9 cellular contexts compared by ENCODE assay signal in the genomic region with DNA sequence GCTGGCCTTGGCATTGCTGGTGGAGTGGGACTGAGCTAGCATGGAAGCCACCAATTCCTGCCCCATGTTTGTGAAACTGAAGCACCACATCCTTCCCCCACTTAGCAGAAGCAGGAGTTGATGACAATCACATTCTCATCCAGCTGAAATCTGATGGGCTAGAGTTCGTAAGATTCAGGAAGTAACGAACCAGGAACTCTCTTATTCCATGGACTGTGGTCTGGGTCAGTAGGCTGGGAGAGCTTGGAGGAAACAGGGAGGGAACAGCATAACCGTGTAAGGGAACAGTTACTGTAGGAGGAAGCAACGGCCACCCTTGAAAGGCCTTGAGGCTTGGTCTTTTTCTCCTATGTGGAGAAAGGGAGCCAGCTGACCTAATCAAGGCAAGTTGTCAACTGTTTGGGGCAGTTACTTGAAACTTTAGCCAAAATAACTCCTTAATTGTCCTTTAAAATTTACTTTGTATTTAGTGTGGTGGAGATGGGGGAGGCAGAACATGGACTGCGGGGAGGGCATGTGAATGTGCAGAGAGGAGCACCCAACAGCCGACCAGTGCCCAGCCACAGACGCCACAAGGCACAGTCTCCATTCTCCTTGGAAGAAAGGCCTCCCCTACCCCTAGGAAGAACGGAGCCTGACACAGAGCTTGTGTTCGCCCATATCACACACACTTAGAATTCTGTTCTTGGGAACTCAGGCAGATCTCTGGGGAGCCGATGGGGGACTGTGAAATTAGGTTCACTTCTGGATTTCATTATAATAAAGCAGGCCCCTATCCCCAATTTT. TPM values are rescaled to one million over a fixed set of nuclear protein-coding genes. Genes with fewer than 3 reads are reported as not detected.
A peak's percentile ranks its signal among the peaks of the same experiment; 100 is the strongest.
DNase-seq lines count a peak whose midpoint lies in the region; ATAC-seq and TF ChIP-seq lines count a peak whose summit lies in the region.
"Had no signal": no experiment of that assay in that cellular context is flagged by ENCODE, and none has a peak within 500 bp of the region (broad histone marks: within the 10 kb centered on the region; RNA-seq: fewer than 3 reads in every experiment).

No MANE protein-coding gene starts in this region.

- WGBS in GM23248 (ENCODE audit: low coverage in 1 of 2, low lambda C conversion rate in 2 of 2, missing lambda C conversion rate in 2 of 2), 2 experiments = 79 to 82% methylated on average over 10 of the region's 10 CpGs
- 86 to 88% methylated on average over 10 of the region's 10 CpGs for WGBS in esophagus squamous epithelium, 2 donors

- H3K4me1 ChIP-seq in GM23248 (ENCODE audit: insufficient read depth) (peaks cover 8% of the 10 kb centered on the region), esophagus squamous epithelium (peaks cover 20 to 42% (median 26%) of the 10 kb centered on the region in 3 donors), skeletal muscle satellite cell (ENCODE audit: control insufficient read depth, insufficient read depth, low read length) (peaks cover 14% of the 10 kb centered on the region)

- TF ChIP-seq POLR2A in esophagus squamous epithelium (IDR thresholded peaks at IDR 0.05) = peak in 1 of 4 donors; percentile 15

- peak overlapping the region; percentile 98 for H2AFZ ChIP-seq in GM23248

- peak overlapping the region; percentile 94 for H3K4me2 ChIP-seq in GM23248 (ENCODE audit: unreplicated experiment)
- H3K4me2 ChIP-seq in skeletal muscle satellite cell (ENCODE audit: low read length) = no peak overlapping the region

- H3K9ac ChIP-seq in GM23248 (peak overlapping the region; percentile 95), skeletal muscle satellite cell (ENCODE audit: low read depth, low read length) (peak overlapping the region; percentile 94)

- H3K27ac ChIP-seq in GM23248 = peak overlapping the region; percentile 94
- peak overlapping the region; percentile 59 for H3K27ac ChIP-seq in RWPE1
- H3K27ac ChIP-seq in esophagus squamous epithelium = peak overlapping the region; percentile 95 to 99 (median 96)

- no peaks in the 10 kb centered on the region for H3K79me2 ChIP-seq in GM23248 (ENCODE audit: insufficient read depth)

- H3K27me3 ChIP-seq in GM23248 (replicated peaks; ENCODE audit: insufficient read depth) = no peaks in the 10 kb centered on the region
- no peaks in the 10 kb centered on the region for H3K27me3 ChIP-seq in esophagus squamous epithelium
- H3K27me3 ChIP-seq in skeletal muscle satellite cell (ENCODE audit: control insufficient read depth, insufficient read depth, low read length) = no peaks in the 10 kb centered on the region
- H3K27me3 ChIP-seq: MG63 had no signal

- CTCF ChIA-PET in RWPE1 (lab: Yijun Ruan, JAX) = interaction anchor here (0.6 to 1.5 kb wide), 5 partner anchors 25 to 1525 kb away, joined by 3 to 9 read pairs (median 3); no protein-coding TSS in a partner anchor

- H3K9me3 ChIP-seq in GM23248 (ENCODE audit: low read depth) = peaks cover 5% of the 10 kb centered on the region
- H3K9me3 ChIP-seq in esophagus squamous epithelium = peaks cover 0 to 14% (median 6%) of the 10 kb centered on the region in 3 donors
- H3K9me3 ChIP-seq in skeletal muscle satellite cell (replicated peaks; ENCODE audit: low read length) = no peaks in the 10 kb centered on the region

- peak overlapping the region; percentile 85; the same call in 1 of the 2 replicates for H3K4me3 ChIP-seq in GM23248
- H3K4me3 ChIP-seq in esophagus squamous epithelium = no peak overlapping the region
- no peak overlapping the region for H3K4me3 ChIP-seq in skeletal muscle satellite cell (ENCODE audit: low read length)

- in situ Hi-C loops in GM23248 (cut with MboI) = no loop called here

- no peaks in the 10 kb centered on the region for H3K36me3 ChIP-seq in GM23248 (ENCODE audit: low read depth)
- H3K36me3 ChIP-seq in esophagus squamous epithelium = no peaks in the 10 kb centered on the region
- H3K36me3 ChIP-seq in skeletal muscle satellite cell (ENCODE audit: insufficient read depth, low read length) = no peaks in the 10 kb centered on the region
- H3K36me3 ChIP-seq: MG63 had no signal

- H3F3A ChIP-seq in GM23248 (ENCODE audit: insufficient read depth) = no peaks in the 10 kb centered on the region

- POLR2A ChIA-PET in RWPE1 (lab: Yijun Ruan, JAX; ENCODE audit: low non-redundant PET) = interaction anchor here (0.5 to 0.6 kb wide), 4 partner anchors 33 to 1069 kb away, joined by 3 to 13 read pairs (median 8); a partner anchor contains a TSS

- no peaks in the 10 kb centered on the region for H3K9me2 ChIP-seq in GM23248 (ENCODE audit: insufficient read depth)

- TF ChIP-seq CTCF in RWPE1 (conservative IDR thresholded peaks at IDR 0.05; ENCODE audit: low read depth) (no peak), esophagus squamous epithelium (IDR thresholded peaks at IDR 0.05) (no peak), omental fat pad (IDR thresholded peaks at IDR 0.05) (no peak)

- no peak for ATAC-seq in omental fat pad (ENCODE audit: low FRiP score)
- no peak for ATAC-seq in HG03457 (IDR thresholded peaks at IDR 0.05; ENCODE audit: unreplicated experiment)
- ATAC-seq in sciatic nerve = no peak

- intact Hi-C loops in esophagus squamous epithelium (cut with DNase I) = no loop called here
- intact Hi-C loops in sciatic nerve (cut with DNase I) = no loop called here

- DNase-seq in GM23248 (no peak), RWPE1 (ENCODE audit: low spot score) (no peak), esophagus squamous epithelium (lab: John Stamatoyannopoulos, UW) (no peak), omental fat pad (ENCODE audit: low spot score) (no peak), NCI-H1694 (lab: John Stamatoyannopoulos, UW) (no peak), sciatic nerve (ENCODE audit: low spot score) (no peak)
- DNase-seq: MG63 had no signal

- no peaks in the 10 kb centered on the region for H4K20me1 ChIP-seq in GM23248 (ENCODE audit: insufficient read depth)

RNA-seq across cellular contexts. Expression of a gene that starts 2.0 kb away (rescaled TPM):
- 8.3 and 10.5 TPM in 2 replicates for total RNA-seq in GM23248 (2014; rRNA removed; shearing (Covaris generic))
- polyA plus RNA-seq in GM23248 (2016; fragmentation: Nextera tagmentation; extraction: Ambion mirVana) = 7.9 and 8.7 TPM in 2 replicates
- total RNA-seq in esophagus squamous epithelium (10 to 100 TPM in 3 of 4 donors, 1 to 10 TPM in 1; 9.3 to 37.8 (median 16.9) TPM), omental fat pad (100 to 1,000 TPM; 118 to 175 (median 140) TPM), sciatic nerve (32.4 TPM)
- 3.8 and 7.0 TPM in 2 replicates for total RNA-seq in skeletal muscle satellite cell (2012; rRNA removed)
